30 cellular contexts compared by ENCODE assay signal in genomic region chr5:98614341-98614740, GRCh38.
"Had no signal": no experiment of that assay in that cellular context is flagged by ENCODE, and none has a peak within 500 bp of the region (broad histone marks: within the 10 kb centered on the region; RNA-seq: fewer than 3 reads in every experiment).

No MANE protein-coding gene starts in this region.

- H3K9me3 ChIP-seq: breast epithelium, esophagus muscularis mucosa, heart left ventricle, left lung, lower lobe of right lung, mucosa of descending colon, tibial nerve had no signal

- H3K9ac ChIP-seq: parathyroid adenoma had no signal

- DNase-seq: activated CD4-positive, alpha-beta memory T cell treated with anti-CD3 and anti-CD28 coated beads, Interleukin-2, amount 10 ng/mL, durations not matched to agents 7 days and 5 days; activated CD4-positive, alpha-beta T cell treated with anti-CD3 and anti-CD28 coated beads for 1 hour; activated CD4-positive, alpha-beta T cell treated with anti-CD3 and anti-CD28 coated beads, Interleukin-2, amount 10 ng/mL, durations not matched to agents 7 days and 5 days; activated gamma-delta T cell treated with Interleukin-2 at 50 U/mL for 16 hours; activated naive CD8-positive, alpha-beta T cell treated with anti-CD3 and anti-CD28 coated beads, Interleukin-2, amount 50 U/mL, for 24 hours; activated T-cell treated with anti-CD3 and anti-CD28 coated beads, Interleukin-2, amount 50 U/mL, for 4 hours; endodermal cell; heart left ventricle; hypothalamus; immature natural killer cell; kidney; left lung; lower lobe of right lung; mucosa of descending colon; nucleus accumbens; right cardiac atrium; stimulated activated CD4-positive, alpha-beta T cell treated with anti-CD3 and anti-CD28 coated beads, Interleukin-15, amount 100 ng/mL, for 24 hours; stimulated activated CD4-positive, alpha-beta T cell treated with anti-CD3 and anti-CD28 coated beads, Interleukin-2, amount 100 ng/mL, for 24 hours; stimulated activated naive CD4-positive, alpha-beta T cell; T-helper 17 cell had no signal

- H3K9me3 Mint-ChIP-seq: activated CD4-positive, alpha-beta memory T cell treated with anti-CD3 and anti-CD28 coated beads, Interleukin-2, amount 10 ng/mL, durations not matched to agents 7 days and 5 days; activated CD4-positive, alpha-beta T cell treated with anti-CD3 and anti-CD28 coated beads, Interleukin-2, amount 10 ng/mL, durations not matched to agents 7 days and 5 days; activated naive CD4-positive, alpha-beta T cell treated with anti-CD3 and anti-CD28 coated beads, Interleukin-2, amount 50 U/mL, for 24 hours; activated naive CD8-positive, alpha-beta T cell treated with anti-CD3 and anti-CD28 coated beads, Interleukin-2, amount 50 U/mL, for 24 hours; activated T-cell treated with anti-CD3 and anti-CD28 coated beads, Interleukin-2, amount 50 U/mL, for 4 hours; activated T-helper 17 cell treated with anti-CD3 and anti-CD28 coated beads, Interleukin-2, amount 50 U/mL, for 72 hours; central memory CD8-positive, alpha-beta T cell; dendritic cell treated with granulocyte-macrophage colony-stimulating factor and Interleukin-4, amounts not matched to agents 40 ng/mL and 50 ng/mL, for 4 days; endodermal cell; nephron; WTC11 had no signal

- ATAC-seq: activated naive CD8-positive, alpha-beta T cell treated with anti-CD3 and anti-CD28 coated beads, Interleukin-2, amount 50 U/mL, for 24 hours; activated T-cell treated with anti-CD3 and anti-CD28 coated beads, Interleukin-2, amount 50 U/mL, for 4 hours; activated T-helper 17 cell treated with anti-CD3 and anti-CD28 coated beads, Interleukin-2, amount 50 U/mL, for 72 hours; heart left ventricle; left lung; lower lobe of right lung; mucosa of descending colon; right cardiac atrium; T-helper 17 cell; WTC11 had no signal

- H3K36me3 Mint-ChIP-seq: activated naive CD4-positive, alpha-beta T cell treated with anti-CD3 and anti-CD28 coated beads, Interleukin-2, amount 50 U/mL, for 24 hours; immature natural killer cell; WTC11 had no signal

- H3K4me1 ChIP-seq: breast epithelium, heart left ventricle, left lung, lower lobe of right lung, parathyroid adenoma had no signal

- H3K4me3 ChIP-seq: breast epithelium, esophagus muscularis mucosa, heart left ventricle, left lung, lower lobe of right lung, mucosa of descending colon, tibial nerve had no signal

- H3K27me3 ChIP-seq: breast epithelium, esophagus muscularis mucosa, heart left ventricle, left lung, tibial nerve had no signal

- H3K79me2 ChIP-seq: parathyroid adenoma had no signal

- H3K27me3 Mint-ChIP-seq: activated CD4-positive, alpha-beta memory T cell treated with anti-CD3 and anti-CD28 coated beads, Interleukin-2, amount 10 ng/mL, durations not matched to agents 7 days and 5 days; activated naive CD4-positive, alpha-beta T cell treated with anti-CD3 and anti-CD28 coated beads, Interleukin-2, amount 50 U/mL, for 24 hours; central memory CD8-positive, alpha-beta T cell; dendritic cell treated with granulocyte-macrophage colony-stimulating factor and Interleukin-4, amounts not matched to agents 40 ng/mL and 50 ng/mL, for 4 days had no signal

- H2AFZ ChIP-seq: parathyroid adenoma had no signal

- H3K4me3 Mint-ChIP-seq: activated CD4-positive, alpha-beta memory T cell treated with anti-CD3 and anti-CD28 coated beads, Interleukin-2, amount 10 ng/mL, durations not matched to agents 7 days and 5 days; activated CD4-positive, alpha-beta T cell treated with anti-CD3 and anti-CD28 coated beads, Interleukin-2, amount 10 ng/mL, durations not matched to agents 7 days and 5 days; activated naive CD4-positive, alpha-beta T cell treated with anti-CD3 and anti-CD28 coated beads, Interleukin-2, amount 50 U/mL, for 24 hours; activated naive CD8-positive, alpha-beta T cell treated with anti-CD3 and anti-CD28 coated beads, Interleukin-2, amount 50 U/mL, for 24 hours; activated T-cell treated with anti-CD3 and anti-CD28 coated beads, Interleukin-2, amount 50 U/mL, for 4 hours; activated T-helper 17 cell treated with anti-CD3 and anti-CD28 coated beads, Interleukin-2, amount 50 U/mL, for 72 hours; central memory CD8-positive, alpha-beta T cell; dendritic cell treated with granulocyte-macrophage colony-stimulating factor and Interleukin-4, amounts not matched to agents 40 ng/mL and 50 ng/mL, for 4 days; endodermal cell; immature natural killer cell; nephron; T-helper 17 cell; WTC11 had no signal

- H3K4me1 Mint-ChIP-seq: activated CD4-positive, alpha-beta memory T cell treated with anti-CD3 and anti-CD28 coated beads, Interleukin-2, amount 10 ng/mL, durations not matched to agents 7 days and 5 days; activated CD4-positive, alpha-beta T cell treated with anti-CD3 and anti-CD28 coated beads, Interleukin-2, amount 10 ng/mL, durations not matched to agents 7 days and 5 days; activated naive CD4-positive, alpha-beta T cell treated with anti-CD3 and anti-CD28 coated beads, Interleukin-2, amount 50 U/mL, for 24 hours; activated naive CD8-positive, alpha-beta T cell treated with anti-CD3 and anti-CD28 coated beads, Interleukin-2, amount 50 U/mL, for 24 hours; activated T-helper 17 cell treated with anti-CD3 and anti-CD28 coated beads, Interleukin-2, amount 50 U/mL, for 72 hours; central memory CD8-positive, alpha-beta T cell; immature natural killer cell; nephron; T-helper 17 cell had no signal

- H3K36me3 ChIP-seq: breast epithelium, esophagus muscularis mucosa, heart left ventricle, left lung, lower lobe of right lung, tibial nerve had no signal

- H3K27ac Mint-ChIP-seq: activated CD4-positive, alpha-beta memory T cell treated with anti-CD3 and anti-CD28 coated beads, Interleukin-2, amount 10 ng/mL, durations not matched to agents 7 days and 5 days; activated CD4-positive, alpha-beta T cell treated with anti-CD3 and anti-CD28 coated beads, Interleukin-2, amount 10 ng/mL, durations not matched to agents 7 days and 5 days; activated naive CD4-positive, alpha-beta T cell treated with anti-CD3 and anti-CD28 coated beads, Interleukin-2, amount 50 U/mL, for 24 hours; activated naive CD8-positive, alpha-beta T cell treated with anti-CD3 and anti-CD28 coated beads, Interleukin-2, amount 50 U/mL, for 24 hours; activated T-helper 17 cell treated with anti-CD3 and anti-CD28 coated beads, Interleukin-2, amount 50 U/mL, for 72 hours; dendritic cell treated with granulocyte-macrophage colony-stimulating factor and Interleukin-4, amounts not matched to agents 40 ng/mL and 50 ng/mL, for 4 days; immature natural killer cell; nephron; T-helper 17 cell; WTC11 had no signal

- H3K27ac ChIP-seq: breast epithelium, esophagus muscularis mucosa, heart left ventricle, left lung, lower lobe of right lung, parathyroid adenoma, tibial nerve had no signal
